ENCODE assay signal across 10 cellular contexts in the genomic region with DNA sequence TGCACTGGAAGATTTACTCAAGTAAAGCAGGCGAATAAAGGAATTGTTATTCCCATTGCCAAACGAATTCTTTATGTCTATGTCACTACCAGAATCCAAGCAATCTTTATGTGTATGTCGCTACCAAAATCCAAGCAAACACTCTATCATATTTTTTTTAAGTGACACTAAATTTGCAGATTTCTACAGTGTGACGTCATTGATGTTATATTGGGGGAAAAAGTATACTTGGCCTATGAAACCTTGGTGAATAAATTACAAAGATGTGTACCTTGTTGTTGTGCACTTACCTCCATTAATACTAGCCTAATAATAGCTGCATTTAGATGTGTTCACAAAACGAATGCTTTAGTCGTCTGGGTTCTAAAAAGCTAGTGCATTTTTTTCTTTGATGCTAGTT. TPM values are rescaled to one million over a fixed set of nuclear protein-coding genes. Genes with fewer than 3 reads are reported as not detected.
A peak's percentile ranks its signal among the peaks of the same experiment; 100 is the strongest.
DNase-seq lines count a peak whose midpoint lies in the region; ATAC-seq, FAIRE-seq and TF ChIP-seq lines count a peak whose summit lies in the region.
"Had no signal": no experiment of that assay in that cellular context is flagged by ENCODE, and none has a peak within 500 bp of the region (broad histone marks: within the 10 kb centered on the region; RNA-seq: fewer than 3 reads in every experiment).

No MANE protein-coding gene starts in this region.

- peak overlapping the region in 9 of 10 experiments; percentile 66 to 76 (median 72); a peak in 16 of 20 replicates for H3K4me3 ChIP-seq in BLaER1 treated with 17β-estradiol and CSF1 and Interleukin-3, amounts not matched to agents 10 nM and 100 nM
- H3K4me3 ChIP-seq in HUES6 (ENCODE audit: low read depth, low read length) (peak overlapping the region; percentile 97), astrocyte (ENCODE audit: insufficient read depth, low read depth, low read length) (peak overlapping the region; percentile 83), small intestine (ENCODE audit: low read depth in 1 of 2, low read length in 2 of 2) (no peak overlapping the region)

- H3K9me3 Mint-ChIP-seq in astrocyte (ENCODE audit: unreplicated experiment) (no peaks in the 10 kb centered on the region), mesothelial cell of epicardium (no peaks in the 10 kb centered on the region)

- peaks cover 33% of the 10 kb centered on the region for H3K79me2 ChIP-seq in astrocyte (ENCODE audit: insufficient read depth, low read length)

- FAIRE-seq in astrocyte (lab: Jason Lieb, UNC) (no peak), small intestine (lab: Jason Lieb, UNC) (no peak)

- peak overlapping the region in 7 of 11 experiments; percentile 70 to 80 (median 75); a peak in 10 of 22 replicates for H3K9ac ChIP-seq in BLaER1 treated with 17β-estradiol and CSF1 and Interleukin-3, amounts not matched to agents 10 nM and 100 nM
- peak overlapping the region; percentile 92 for H3K9ac ChIP-seq in HUES6 (ENCODE audit: low read length)
- peak overlapping the region; percentile 79 for H3K9ac ChIP-seq in astrocyte (ENCODE audit: low read length)

- no peaks in the 10 kb centered on the region for H3K36me3 Mint-ChIP-seq in astrocyte (ENCODE audit: low read depth, unreplicated experiment)
- H3K36me3 Mint-ChIP-seq in mesothelial cell of epicardium, result peaks cover 3% of the 10 kb centered on the region

- H3K4me2 ChIP-seq in BLaER1 treated with 17β-estradiol and CSF1 and Interleukin-3, amounts not matched to agents 10 nM and 100 nM, result peak overlapping the region; percentile 66 to 85 (median 69); a peak in 21 of 22 replicates
- H3K4me2 ChIP-seq in astrocyte (ENCODE audit: low read length), result peak overlapping the region; percentile 93

- H3K27me3 ChIP-seq in BLaER1 treated with 17β-estradiol and CSF1 and Interleukin-3, amounts not matched to agents 10 nM and 100 nM, result no peaks in the 10 kb centered on the region
- H3K27me3 ChIP-seq in HUES6 (ENCODE audit: control insufficient read depth, insufficient read depth, low read length) (no peaks in the 10 kb centered on the region), astrocyte (ENCODE audit: insufficient read depth, low read length) (no peaks in the 10 kb centered on the region), small intestine (ENCODE audit: control insufficient read depth in 2 of 2, insufficient read depth in 2 of 2, low read length in 2 of 2) (peaks cover 0 to 2% of the 10 kb centered on the region in 2 donors)
- H3K27me3 ChIP-seq: left lung had no signal

- H3K36me3 ChIP-seq in BLaER1 treated with 17β-estradiol and CSF1 and Interleukin-3, amounts not matched to agents 10 nM and 100 nM, result peaks cover 0 to 18% (median 0%) of the 10 kb centered on the region in 11 experiments; a peak in 7 of 22 replicates
- H3K36me3 ChIP-seq in HUES6 (ENCODE audit: control insufficient read depth, insufficient read depth, low read length), result peaks cover 45% of the 10 kb centered on the region
- H3K36me3 ChIP-seq in astrocyte (ENCODE audit: insufficient read depth, low read length), result peaks cover 7% of the 10 kb centered on the region
- no peaks in the 10 kb centered on the region for H3K36me3 ChIP-seq in small intestine (ENCODE audit: control insufficient read depth in 2 of 2, insufficient read depth in 2 of 2, low read length in 2 of 2)
- H3K36me3 ChIP-seq: left lung had no signal

- DNase-seq in astrocyte (ENCODE audit: low read depth) (no peak), mesothelial cell of epicardium (ENCODE audit: low spot score in 2 of 2, unreplicated experiment in 2 of 2) (no peak), hippocampal formation (lab: John Stamatoyannopoulos, UW) (no peak), small intestine (no peak), NCI-H526 treated with DMSO at 0.1 percent for 48 hours (lab: John Stamatoyannopoulos, UW) (no peak)
- DNase-seq: caudate nucleus had no signal

- H4K20me1 ChIP-seq in BLaER1 treated with 17β-estradiol and CSF1 and Interleukin-3, amounts not matched to agents 10 nM and 100 nM, result no peaks in the 10 kb centered on the region
- H4K20me1 ChIP-seq in astrocyte (ENCODE audit: insufficient read depth, low read length), result no peaks in the 10 kb centered on the region

- no peak overlapping the region for H3K27ac Mint-ChIP-seq in astrocyte (ENCODE audit: unreplicated experiment)
- H3K27ac Mint-ChIP-seq in mesothelial cell of epicardium, result no peak overlapping the region

- H3K9me3 ChIP-seq in BLaER1 treated with 17β-estradiol and CSF1 and Interleukin-3, amounts not matched to agents 10 nM and 100 nM (replicated peaks in 1 of 11), result no peaks in the 10 kb centered on the region
- H3K9me3 ChIP-seq in HUES6 (ENCODE audit: control insufficient read depth, insufficient read depth, low read depth, low read length) (no peaks in the 10 kb centered on the region), astrocyte (ENCODE audit: insufficient read depth, low read depth, low read length) (no peaks in the 10 kb centered on the region), small intestine (ENCODE audit: control insufficient read depth, low read depth) (no peaks in the 10 kb centered on the region)
- H3K9me3 ChIP-seq: left lung had no signal

- peak overlapping the region; percentile 93 for H2AFZ ChIP-seq in astrocyte (ENCODE audit: low read depth, low read length)

- no peak for ATAC-seq in HG02588 (IDR thresholded peaks at IDR 0.05; ENCODE audit: unreplicated experiment)

- H3K4me3 Mint-ChIP-seq in astrocyte (ENCODE audit: unreplicated experiment), result peak overlapping the region; percentile 96
- H3K4me3 Mint-ChIP-seq in mesothelial cell of epicardium, result peak overlapping the region; percentile 86

- no peak for TF ChIP-seq CTCF in astrocyte (IDR thresholded peaks at IDR 0.05; ENCODE audit: insufficient read depth, low read depth, low read length)
- TF ChIP-seq CTCF in mesothelial cell of epicardium (IDR thresholded peaks at IDR 0.05; ENCODE audit: unreplicated experiment), result no peak

- WGBS in small intestine, 3 donors, result 41 to 47% (median 46%) methylated on average over 6 of the region's 6 CpGs

- H3K27me3 Mint-ChIP-seq in astrocyte (ENCODE audit: low read depth, unreplicated experiment) (no peaks in the 10 kb centered on the region), mesothelial cell of epicardium (ENCODE audit: low read depth) (peaks cover 1% of the 10 kb centered on the region)

- H3K27ac ChIP-seq in BLaER1 treated with 17β-estradiol and CSF1 and Interleukin-3, amounts not matched to agents 10 nM and 100 nM, result no peak overlapping the region; a peak in 3 of 22 replicates
- H3K27ac ChIP-seq in HUES6 (ENCODE audit: low read depth, low read length) (no peak overlapping the region), astrocyte (ENCODE audit: low read depth, low read length) (no peak overlapping the region), small intestine (ENCODE audit: low read depth in 1 of 2, low read length in 1 of 2) (no peak overlapping the region)

- H3K4me1 Mint-ChIP-seq in astrocyte (ENCODE audit: low read depth, unreplicated experiment) (no peaks in the 10 kb centered on the region), mesothelial cell of epicardium (peaks cover 23% of the 10 kb centered on the region)

- peaks cover 0 to 20% (median 14%) of the 10 kb centered on the region in 10 experiments; a peak in 15 of 20 replicates for H3K4me1 ChIP-seq in BLaER1 treated with 17β-estradiol and CSF1 and Interleukin-3, amounts not matched to agents 10 nM and 100 nM
- H3K4me1 ChIP-seq in HUES6 (ENCODE audit: control insufficient read depth, insufficient read depth, low read length) (peaks cover 10% of the 10 kb centered on the region), astrocyte (ENCODE audit: insufficient read depth, low read length) (peaks cover 5% of the 10 kb centered on the region), small intestine (ENCODE audit: control insufficient read depth in 2 of 2, insufficient read depth in 1 of 2, low read depth in 1 of 2, low read length in 1 of 2) (no peaks in the 10 kb centered on the region)

RNA-seq across cellular contexts. Expression of a gene that starts 1.0 kb away (rescaled TPM):
- total RNA-seq in astrocyte, result 3.3 and 4.9 TPM in 2 replicates
- 12.0 to 13.5 TPM (median 12.1 TPM) in 3 replicates for total RNA-seq in mesothelial cell of epicardium
- 1 to 10 TPM in 1 of 3 donors, under 1 TPM in 1, not detected in 1; 0.45 to 9.8 TPM for polyA plus RNA-seq in small intestine

RNA-seq across cellular contexts. Expression of a gene that starts 58.1 kb away (rescaled TPM):
- total RNA-seq in astrocyte (10.0 and 10.4 TPM in 2 replicates), mesothelial cell of epicardium (3.3 to 3.6 TPM (median 3.6 TPM) in 3 replicates)
- 1 to 10 TPM in 1 of 3 donors, not detected in 2; 1.7 TPM for polyA plus RNA-seq in small intestine

Comparison
In these comparisons a context has a peak if more than half of its experiments do, and no peak if none do; other contexts are left out.
1. H3K4me3 ChIP-seq: peak in BLaER1 treated with 17β-estradiol and CSF1 and Interleukin-3, amounts not matched to agents 10 nM and 100 nM (9 of 10), HUES6 (single experiment) and astrocyte (single experiment); none in small intestine (0 of 2).
2. Peak in every context shown above with its lines, with median percentiles within 50 percentile points of each other: H3K9ac ChIP-seq.